In the genomic region with DNA sequence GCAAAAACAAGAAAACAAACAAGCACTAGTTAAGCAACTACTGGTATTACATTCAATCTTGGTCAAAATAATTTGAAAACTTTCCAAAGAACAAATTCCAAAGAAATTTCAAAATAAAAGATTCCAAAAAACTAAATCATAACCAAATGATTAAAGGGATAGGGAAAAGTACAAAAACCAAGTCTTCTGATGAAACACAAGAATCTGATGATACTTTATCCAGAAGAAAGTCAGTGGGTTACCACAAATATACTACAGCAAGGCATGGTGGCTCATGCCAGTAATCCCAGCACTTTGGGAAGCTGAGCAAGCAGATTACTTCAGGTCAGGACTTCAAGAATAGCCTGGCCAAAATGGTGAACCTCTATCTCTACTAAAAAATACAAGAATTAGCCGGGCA, we compare ENCODE assay signal across 24 cellular contexts. TPM values are rescaled to one million over a fixed set of nuclear protein-coding genes. Genes with fewer than 3 reads are reported as not detected.
DNase-seq lines count a peak whose midpoint lies in the region; ATAC-seq and TF ChIP-seq lines count a peak whose summit lies in the region.
"Had no signal": no experiment of that assay in that cellular context is flagged by ENCODE, and none has a peak within 500 bp of the region (broad histone marks: within the 10 kb centered on the region; RNA-seq: fewer than 3 reads in every experiment).

No MANE protein-coding gene starts in this region.

- TF ChIP-seq POLR2A in breast epithelium (IDR thresholded peaks at IDR 0.05) = no peak
- no peak for TF ChIP-seq POLR2A in gastroesophageal sphincter (IDR thresholded peaks at IDR 0.05)

- no peak for TF ChIP-seq CTCF in MCF 10A (IDR thresholded peaks at IDR 0.05; ENCODE audit: unreplicated experiment)
- no peak for TF ChIP-seq CTCF in breast epithelium (IDR thresholded peaks at IDR 0.05)
- TF ChIP-seq CTCF in gastroesophageal sphincter (IDR thresholded peaks at IDR 0.05) = no peak

- H3K9me3 Mint-ChIP-seq in MCF 10A (ENCODE audit: unreplicated experiment) = no peaks in the 10 kb centered on the region
- H3K9me3 Mint-ChIP-seq in stimulated activated memory B cell treated with anti-CD40 and anti-IgM and Interleukin-4, amounts not matched to agents 10 μg/mL and 1 μg/mL and 100 μg/mL, for 72 hours = no peaks in the 10 kb centered on the region
- no peaks in the 10 kb centered on the region for H3K9me3 Mint-ChIP-seq in activated naive CD4-positive, alpha-beta T cell treated with anti-CD3 and anti-CD28 coated beads, Interleukin-2, amount 10 ng/mL, durations not matched to agents 7 days and 5 days
- H3K9me3 Mint-ChIP-seq: activated naive CD8-positive, alpha-beta T cell treated with anti-CD3 and anti-CD28 coated beads, Interleukin-2, amount 50 U/mL, for 24 hours; CD4-positive, CD25-positive, alpha-beta regulatory T cell; H9; neural crest cell; T-cell had no signal

- H3K27me3 Mint-ChIP-seq in MCF 10A (ENCODE audit: insufficient read depth, unreplicated experiment) = no peaks in the 10 kb centered on the region
- H3K27me3 Mint-ChIP-seq in stimulated activated memory B cell treated with anti-CD40 and anti-IgM and Interleukin-4, amounts not matched to agents 10 μg/mL and 1 μg/mL and 100 μg/mL, for 72 hours = no peaks in the 10 kb centered on the region
- no peaks in the 10 kb centered on the region for H3K27me3 Mint-ChIP-seq in activated naive CD4-positive, alpha-beta T cell treated with anti-CD3 and anti-CD28 coated beads, Interleukin-2, amount 10 ng/mL, durations not matched to agents 7 days and 5 days
- H3K27me3 Mint-ChIP-seq: activated naive CD8-positive, alpha-beta T cell treated with anti-CD3 and anti-CD28 coated beads, Interleukin-2, amount 50 U/mL, for 24 hours; CD4-positive, CD25-positive, alpha-beta regulatory T cell; T-cell had no signal

- CTCF ChIA-PET in MCF 10A (lab: Yijun Ruan, JAX) = no interaction called here
- CTCF ChIA-PET in activated naive CD4-positive, alpha-beta T cell treated with anti-CD3 and anti-CD28 coated beads, Interleukin-2, amount 10 ng/mL, durations not matched to agents 7 days and 5 days (lab: Charles Lee) = no interaction called here

- WGBS in gastroesophageal sphincter (ENCODE audit: low coverage in 1 of 2), 2 donors = 78% methylated on average over 1 of the region's 1 CpG; no CpG with 5 or more reads in 1 of the 2 donors

- TF ChIP-seq EP300 in gastroesophageal sphincter (IDR thresholded peaks at IDR 0.05) = no peak

- H3K36me3 ChIP-seq in breast epithelium (peaks cover 6% of the 10 kb centered on the region), gastroesophageal sphincter (peaks cover 0 to 85% of the 10 kb centered on the region in 2 donors), subcutaneous abdominal adipose tissue (ENCODE audit: control insufficient read depth in 5 of 5, insufficient read depth in 5 of 5, low read length in 5 of 5) (peaks cover 26 to 77% (median 48%) of the 10 kb centered on the region in 5 donors)
- H3K36me3 ChIP-seq: uterus had no signal

- ATAC-seq in gastroesophageal sphincter = peak; percentile 50
- no peak for ATAC-seq in stimulated activated memory B cell treated with anti-CD40 and anti-IgM and Interleukin-4, amounts not matched to agents 10 μg/mL and 1 μg/mL and 100 μg/mL, for 72 hours
- ATAC-seq: A549; activated naive CD8-positive, alpha-beta T cell treated with anti-CD3 and anti-CD28 coated beads, Interleukin-2, amount 50 U/mL, for 24 hours; T-cell had no signal

- H3K9me3 ChIP-seq in breast epithelium = no peaks in the 10 kb centered on the region
- no peaks in the 10 kb centered on the region for H3K9me3 ChIP-seq in gastroesophageal sphincter
- no peaks in the 10 kb centered on the region for H3K9me3 ChIP-seq in subcutaneous abdominal adipose tissue (ENCODE audit: control insufficient read depth in 5 of 5, low read length in 5 of 5)
- H3K9me3 ChIP-seq: A549, spleen, uterus had no signal

- peak overlapping the region; percentile 27 for H3K27ac Mint-ChIP-seq in MCF 10A (ENCODE audit: low read depth, unreplicated experiment)
- no peak overlapping the region for H3K27ac Mint-ChIP-seq in stimulated activated memory B cell treated with anti-CD40 and anti-IgM and Interleukin-4, amounts not matched to agents 10 μg/mL and 1 μg/mL and 100 μg/mL, for 72 hours
- no peak overlapping the region for H3K27ac Mint-ChIP-seq in activated naive CD4-positive, alpha-beta T cell treated with anti-CD3 and anti-CD28 coated beads, Interleukin-2, amount 10 ng/mL, durations not matched to agents 7 days and 5 days
- H3K27ac Mint-ChIP-seq: activated naive CD8-positive, alpha-beta T cell treated with anti-CD3 and anti-CD28 coated beads, Interleukin-2, amount 50 U/mL, for 24 hours; CD4-positive, CD25-positive, alpha-beta regulatory T cell; T-cell had no signal

- H3K27me3 ChIP-seq in breast epithelium = no peaks in the 10 kb centered on the region
- no peaks in the 10 kb centered on the region for H3K27me3 ChIP-seq in gastroesophageal sphincter
- H3K27me3 ChIP-seq in subcutaneous abdominal adipose tissue (ENCODE audit: control insufficient read depth in 5 of 5, insufficient read depth in 4 of 5, low read length in 5 of 5) = no peaks in the 10 kb centered on the region
- H3K27me3 ChIP-seq: dorsolateral prefrontal cortex, spleen, uterus had no signal

- H3K4me3 ChIP-seq in breast epithelium (no peak overlapping the region), gastroesophageal sphincter (no peak overlapping the region), subcutaneous abdominal adipose tissue (ENCODE audit: low read depth in 1 of 5, low read length in 5 of 5) (no peak overlapping the region)
- H3K4me3 ChIP-seq: A549, dorsolateral prefrontal cortex, spleen, uterus had no signal

- H3K27ac ChIP-seq in breast epithelium = peak overlapping the region in 1 of 2 donors; percentile 22
- no peak overlapping the region for H3K27ac ChIP-seq in gastroesophageal sphincter
- H3K27ac ChIP-seq in subcutaneous abdominal adipose tissue (ENCODE audit: low read depth, low read length) = peak overlapping the region; percentile 55
- H3K27ac ChIP-seq: A549, dorsolateral prefrontal cortex, KMS-11, uterus had no signal

- H3K4me3 Mint-ChIP-seq in MCF 10A (ENCODE audit: unreplicated experiment) = no peak overlapping the region
- H3K4me3 Mint-ChIP-seq in stimulated activated memory B cell treated with anti-CD40 and anti-IgM and Interleukin-4, amounts not matched to agents 10 μg/mL and 1 μg/mL and 100 μg/mL, for 72 hours = no peak overlapping the region
- no peak overlapping the region for H3K4me3 Mint-ChIP-seq in activated naive CD4-positive, alpha-beta T cell treated with anti-CD3 and anti-CD28 coated beads, Interleukin-2, amount 10 ng/mL, durations not matched to agents 7 days and 5 days
- H3K4me3 Mint-ChIP-seq: activated naive CD8-positive, alpha-beta T cell treated with anti-CD3 and anti-CD28 coated beads, Interleukin-2, amount 50 U/mL, for 24 hours; CD4-positive, CD25-positive, alpha-beta regulatory T cell; H9; neural crest cell; T-cell had no signal

- no peak overlapping the region for H3K9ac ChIP-seq in subcutaneous abdominal adipose tissue (ENCODE audit: low read length in 5 of 5)
- H3K9ac ChIP-seq: KMS-11 had no signal

- no peaks in the 10 kb centered on the region for H3K4me1 Mint-ChIP-seq in MCF 10A (ENCODE audit: insufficient read depth, unreplicated experiment)
- H3K4me1 Mint-ChIP-seq in stimulated activated memory B cell treated with anti-CD40 and anti-IgM and Interleukin-4, amounts not matched to agents 10 μg/mL and 1 μg/mL and 100 μg/mL, for 72 hours = no peaks in the 10 kb centered on the region
- H3K4me1 Mint-ChIP-seq in activated naive CD4-positive, alpha-beta T cell treated with anti-CD3 and anti-CD28 coated beads, Interleukin-2, amount 10 ng/mL, durations not matched to agents 7 days and 5 days = peaks cover 4% of the 10 kb centered on the region
- H3K4me1 Mint-ChIP-seq: activated naive CD8-positive, alpha-beta T cell treated with anti-CD3 and anti-CD28 coated beads, Interleukin-2, amount 50 U/mL, for 24 hours; H9; neural crest cell had no signal

- no peaks in the 10 kb centered on the region for H3K4me1 ChIP-seq in breast epithelium
- no peaks in the 10 kb centered on the region for H3K4me1 ChIP-seq in gastroesophageal sphincter
- peaks cover 0 to 9% (median 2%) of the 10 kb centered on the region in 5 donors for H3K4me1 ChIP-seq in subcutaneous abdominal adipose tissue (ENCODE audit: control insufficient read depth in 5 of 5, insufficient read depth in 5 of 5, low read length in 5 of 5)
- H3K4me1 ChIP-seq: A549, spleen, uterus had no signal

- POLR2A ChIA-PET in MCF 10A (lab: Yijun Ruan, JAX) = interaction anchor here (0.7 to 1.5 kb wide), 2 partner anchors 19 to 44 kb away, joined by 3 to 4 read pairs; no protein-coding TSS in a partner anchor

- peaks cover 83% of the 10 kb centered on the region for H3K36me3 Mint-ChIP-seq in MCF 10A (ENCODE audit: insufficient read depth, unreplicated experiment)
- H3K36me3 Mint-ChIP-seq in stimulated activated memory B cell treated with anti-CD40 and anti-IgM and Interleukin-4, amounts not matched to agents 10 μg/mL and 1 μg/mL and 100 μg/mL, for 72 hours = peaks cover 45% of the 10 kb centered on the region
- peaks cover 45% of the 10 kb centered on the region for H3K36me3 Mint-ChIP-seq in activated naive CD4-positive, alpha-beta T cell treated with anti-CD3 and anti-CD28 coated beads, Interleukin-2, amount 10 ng/mL, durations not matched to agents 7 days and 5 days

- BruUV-seq in MCF 10A (replicated peaks; lab: Mats Ljungman, UMichigan) = no TSS peak

- intact Hi-C loops in MCF 10A (cut with micrococcal nuclease) = no loop called here
- intact Hi-C loops in breast epithelium (cut with DNase I; ENCODE audit: low total_unique reads) = no loop called here

- DNase-seq in MCF 10A (ENCODE audit: unreplicated experiment) = peak; percentile 5
- DNase-seq in breast epithelium (ENCODE audit: low spot score in 2 of 2) = no peak
- peak; percentile 92 for DNase-seq in amniotic epithelial cell (ENCODE audit: low read depth)
- no peak for DNase-seq in H4 (ENCODE audit: low spot score)
- no peak for DNase-seq in activated naive CD4-positive, alpha-beta T cell treated with anti-CD3 and anti-CD28 coated beads, Interleukin-2, amount 10 ng/mL, durations not matched to agents 7 days and 5 days
- DNase-seq: activated naive CD8-positive, alpha-beta T cell treated with anti-CD3 and anti-CD28 coated beads, Interleukin-2, amount 50 U/mL, for 24 hours; CD4-positive, CD25-positive, alpha-beta regulatory T cell; dorsolateral prefrontal cortex; GF-D8; H9; mesendoderm; NCI-H1092; NCI-H1930; NCI-H446 treated with DMSO at 0.1 percent for 48 hours; SIG-M5; spleen; T-cell; uterus had no signal

RNA-seq across cellular contexts. Expression of a gene that starts 59.1 kb away (rescaled TPM):
- total RNA-seq in MCF 10A (2022) (79.4 and 83.7 TPM in 2 replicates), breast epithelium (100 to 1,000 TPM in 2 of 3 donors, 10 to 100 TPM in 1; 98.1 to 178 (median 142) TPM), gastroesophageal sphincter (100 to 1,000 TPM in 2 of 4 donors, 10 to 100 TPM in 2; 72.1 to 141 (median 103) TPM)
- 93.9 and 101 TPM in 2 replicates for total RNA-seq in H4 (2014; rRNA removed; shearing (Covaris generic))

Comparison
In these comparisons a context has a peak if more than half of its experiments do, and no peak if none do; other contexts are left out.
1. DNase-seq: peak in MCF 10A (single experiment) and amniotic epithelial cell (single experiment); none in breast epithelium (0 of 2), H4 (single experiment) and activated naive CD4-positive, alpha-beta T cell treated with anti-CD3 and anti-CD28 coated beads, Interleukin-2, amount 10 ng/mL, durations not matched to agents 7 days and 5 days (single experiment).